In genomic region chr16:87864331-87864989, GRCh38 we compare ENCODE assay signal across 10 cellular contexts. TPM values are rescaled to one million over a fixed set of nuclear protein-coding genes. Genes with fewer than 3 reads are reported as not detected.
DNase-seq lines count a peak whose midpoint lies in the region; ATAC-seq and TF ChIP-seq lines count a peak whose summit lies in the region.
"Had no signal": no experiment of that assay in that cellular context is flagged by ENCODE, and none has a peak within 500 bp of the region (broad histone marks: within the 10 kb centered on the region; RNA-seq: fewer than 3 reads in every experiment).

No MANE protein-coding gene starts in this region.

- no peak for ATAC-seq in stimulated activated effector memory CD8-positive, alpha-beta T cell treated with anti-CD3 and anti-CD28 coated beads, Interleukin-12 subunit alpha, Interleukin-12 subunit beta, amount 100 ng/mL, for 72 hours

- POLR2A ChIA-PET in PC-9 (lab: Charles Lee; ENCODE audit: unreplicated experiment): no interaction called here

- no peak overlapping the region for H3K4me3 ChIP-seq in PC-9

- H3F3A ChIP-seq in PC-9 (ENCODE audit: insufficient read depth, low read depth): peaks cover 6% of the 10 kb centered on the region; the same call in 1 of the 2 replicates

- no peaks in the 10 kb centered on the region for H3K9me2 ChIP-seq in PC-9 (ENCODE audit: insufficient read depth)

- no peaks in the 10 kb centered on the region for H3K9me3 ChIP-seq in PC-9 (ENCODE audit: insufficient read depth, low read depth)

- H3K36me3 Mint-ChIP-seq in activated naive CD4-positive, alpha-beta T cell treated with anti-CD3 and anti-CD28 coated beads, Interleukin-2, amount 10 ng/mL, durations not matched to agents 7 days and 5 days: peaks cover 43% of the 10 kb centered on the region
- peaks cover 6% of the 10 kb centered on the region for H3K36me3 Mint-ChIP-seq in dendritic cell treated with granulocyte-macrophage colony-stimulating factor and Interleukin-4, amounts not matched to agents 40 ng/mL and 50 ng/mL, for 4 days (ENCODE audit: low read depth)
- peaks cover 100% of the 10 kb centered on the region for H3K36me3 Mint-ChIP-seq in stimulated activated effector memory CD8-positive, alpha-beta T cell treated with anti-CD3 and anti-CD28 coated beads, Interleukin-12 subunit alpha, Interleukin-12 subunit beta, amount 100 ng/mL, for 72 hours

- no peak overlapping the region for H3K27ac ChIP-seq in PC-9

- no TSS peak for BruUV-seq in PC-9 (replicated peaks; lab: Mats Ljungman, UMichigan)

- no peak overlapping the region for H2AFZ ChIP-seq in PC-9

- no peaks in the 10 kb centered on the region for H3K27me3 Mint-ChIP-seq in activated naive CD4-positive, alpha-beta T cell treated with anti-CD3 and anti-CD28 coated beads, Interleukin-2, amount 10 ng/mL, durations not matched to agents 7 days and 5 days
- no peaks in the 10 kb centered on the region for H3K27me3 Mint-ChIP-seq in dendritic cell treated with granulocyte-macrophage colony-stimulating factor and Interleukin-4, amounts not matched to agents 40 ng/mL and 50 ng/mL, for 4 days

- TF ChIP-seq CTCF in PC-9 (conservative IDR thresholded peaks at IDR 0.05): no peak

- peaks cover 21% of the 10 kb centered on the region for H3K36me3 ChIP-seq in PC-9 (ENCODE audit: low read depth)

- H4K20me1 ChIP-seq in PC-9 (ENCODE audit: insufficient read depth): peaks cover 70% of the 10 kb centered on the region

- peaks cover 71% of the 10 kb centered on the region for H3K4me1 Mint-ChIP-seq in activated naive CD4-positive, alpha-beta T cell treated with anti-CD3 and anti-CD28 coated beads, Interleukin-2, amount 10 ng/mL, durations not matched to agents 7 days and 5 days
- H3K4me1 Mint-ChIP-seq in dendritic cell treated with granulocyte-macrophage colony-stimulating factor and Interleukin-4, amounts not matched to agents 40 ng/mL and 50 ng/mL, for 4 days (ENCODE audit: low read depth): peaks cover 64% of the 10 kb centered on the region
- peaks cover 67% of the 10 kb centered on the region for H3K4me1 Mint-ChIP-seq in stimulated activated effector memory CD8-positive, alpha-beta T cell treated with anti-CD3 and anti-CD28 coated beads, Interleukin-12 subunit alpha, Interleukin-12 subunit beta, amount 100 ng/mL, for 72 hours

- intact Hi-C loops in PC-9 (cut with micrococcal nuclease; ENCODE audit: unreplicated experiment): no loop called here
- intact Hi-C loops in dendritic cell treated with granulocyte-macrophage colony-stimulating factor and Interleukin-4, amounts not matched to agents 40 ng/mL and 50 ng/mL, for 4 days (cut with micrococcal nuclease): no loop called here

- CTCF ChIA-PET in activated naive CD4-positive, alpha-beta T cell treated with anti-CD3 and anti-CD28 coated beads, Interleukin-2, amount 10 ng/mL, durations not matched to agents 7 days and 5 days (lab: Charles Lee): interaction anchor here (2.3 to 14.6 kb wide), 3 partner anchors 8 to 84 kb away, joined by 7 to 254 read pairs (median 253); no protein-coding TSS in a partner anchor
- CTCF ChIA-PET in PC-9 (lab: Charles Lee): interaction anchor here (0.6 kb wide), 1 partner anchor 1855 kb away, joined by 4 read pairs; no protein-coding TSS in a partner anchor

- peaks cover 92% of the 10 kb centered on the region for H3K79me2 ChIP-seq in PC-9 (ENCODE audit: low read depth)

- no peaks in the 10 kb centered on the region for H3K27me3 ChIP-seq in PC-9 (ENCODE audit: insufficient read depth, low read depth)

- H3K9me3 Mint-ChIP-seq in activated naive CD4-positive, alpha-beta T cell treated with anti-CD3 and anti-CD28 coated beads, Interleukin-2, amount 10 ng/mL, durations not matched to agents 7 days and 5 days: no peaks in the 10 kb centered on the region
- no peaks in the 10 kb centered on the region for H3K9me3 Mint-ChIP-seq in dendritic cell treated with granulocyte-macrophage colony-stimulating factor and Interleukin-4, amounts not matched to agents 40 ng/mL and 50 ng/mL, for 4 days
- H3K9me3 Mint-ChIP-seq in stimulated activated effector memory CD8-positive, alpha-beta T cell treated with anti-CD3 and anti-CD28 coated beads, Interleukin-12 subunit alpha, Interleukin-12 subunit beta, amount 100 ng/mL, for 72 hours: no peaks in the 10 kb centered on the region

- peak overlapping the region; percentile 54 for H3K27ac Mint-ChIP-seq in activated naive CD4-positive, alpha-beta T cell treated with anti-CD3 and anti-CD28 coated beads, Interleukin-2, amount 10 ng/mL, durations not matched to agents 7 days and 5 days
- H3K27ac Mint-ChIP-seq in dendritic cell treated with granulocyte-macrophage colony-stimulating factor and Interleukin-4, amounts not matched to agents 40 ng/mL and 50 ng/mL, for 4 days: peak overlapping the region; percentile 30
- peak overlapping the region; percentile 100 for H3K27ac Mint-ChIP-seq in stimulated activated effector memory CD8-positive, alpha-beta T cell treated with anti-CD3 and anti-CD28 coated beads, Interleukin-12 subunit alpha, Interleukin-12 subunit beta, amount 100 ng/mL, for 72 hours

- no peak for DNase-seq in activated naive CD4-positive, alpha-beta T cell treated with anti-CD3 and anti-CD28 coated beads, Interleukin-2, amount 10 ng/mL, durations not matched to agents 7 days and 5 days
- DNase-seq in activated naive CD4-positive, alpha-beta T cell treated with anti-CD3 and anti-CD28 coated beads, Interleukin-2, amount 50 U/mL, for 16 hours: no peak
- no peak for DNase-seq in PC-9
- DNase-seq in stimulated activated effector memory CD8-positive, alpha-beta T cell treated with anti-CD3 and anti-CD28 coated beads, Interleukin-12 subunit alpha, Interleukin-12 subunit beta, amount 100 ng/mL, for 72 hours (ENCODE audit: low spot score in 2 of 2): no peak
- DNase-seq in NCI-H82 (lab: John Stamatoyannopoulos, UW): no peak
- DNase-seq in NCI-H524 (lab: John Stamatoyannopoulos, UW): no peak
- no peak for DNase-seq in NCI-H1694 (lab: John Stamatoyannopoulos, UW)
- DNase-seq: effector CD4-positive, alpha-beta T cell; occipital lobe had no signal

- peak overlapping the region; percentile 47 for H3K4me2 ChIP-seq in PC-9

- H3K4me1 ChIP-seq in PC-9 (replicated peaks; ENCODE audit: insufficient read depth): peaks cover 48% of the 10 kb centered on the region

- H3K4me3 Mint-ChIP-seq in activated naive CD4-positive, alpha-beta T cell treated with anti-CD3 and anti-CD28 coated beads, Interleukin-2, amount 10 ng/mL, durations not matched to agents 7 days and 5 days: no peak overlapping the region
- no peak overlapping the region for H3K4me3 Mint-ChIP-seq in dendritic cell treated with granulocyte-macrophage colony-stimulating factor and Interleukin-4, amounts not matched to agents 40 ng/mL and 50 ng/mL, for 4 days
- peak overlapping the region; percentile 99 for H3K4me3 Mint-ChIP-seq in stimulated activated effector memory CD8-positive, alpha-beta T cell treated with anti-CD3 and anti-CD28 coated beads, Interleukin-12 subunit alpha, Interleukin-12 subunit beta, amount 100 ng/mL, for 72 hours

RNA-seq across cellular contexts. Expression of gene SLC7A5, which starts 4.8 kb away (rescaled TPM):
- 357 and 496 TPM in 2 replicates for total RNA-seq in PC-9 (2021)

Comparison
In these comparisons a context has a peak if more than half of its experiments do, and no peak if none do; other contexts are left out.
1. H3K27ac Mint-ChIP-seq: peak in every context shown above with its lines; median percentile 100 in stimulated activated effector memory CD8-positive, alpha-beta T cell treated with anti-CD3 and anti-CD28 coated beads, Interleukin-12 subunit alpha, Interleukin-12 subunit beta, amount 100 ng/mL, for 72 hours; 54 in activated naive CD4-positive, alpha-beta T cell treated with anti-CD3 and anti-CD28 coated beads, Interleukin-2, amount 10 ng/mL, durations not matched to agents 7 days and 5 days; 30 in dendritic cell treated with granulocyte-macrophage colony-stimulating factor and Interleukin-4, amounts not matched to agents 40 ng/mL and 50 ng/mL, for 4 days.